ENCODE assay signal across 1 cellular context in the genomic region with DNA sequence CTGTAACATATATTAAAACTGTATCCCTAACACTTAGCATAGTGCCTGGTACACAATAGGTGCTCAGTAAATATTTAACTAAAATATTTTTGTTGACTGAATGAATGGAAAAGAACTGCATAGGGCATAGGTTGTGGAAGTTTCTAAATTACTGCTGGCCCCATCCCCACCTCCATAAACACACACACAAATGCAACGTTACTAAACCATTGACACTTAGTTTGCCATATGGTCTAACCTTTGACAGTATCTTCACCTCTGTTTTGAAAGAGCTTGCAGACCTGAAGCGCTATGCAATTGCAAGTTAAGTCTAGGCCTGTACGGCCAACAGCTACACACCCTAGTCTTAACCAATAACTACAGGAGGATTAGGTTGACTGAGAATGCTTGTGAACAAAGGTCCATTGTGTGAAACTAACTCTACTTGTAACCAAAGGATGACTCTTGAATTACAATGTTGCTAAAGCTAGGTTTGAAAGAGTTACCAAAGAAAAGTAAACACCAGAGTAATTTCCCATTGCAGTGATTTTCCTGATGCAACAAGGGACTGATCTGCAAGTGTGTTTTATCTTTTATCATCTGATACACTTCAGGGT.
TF ChIP-seq lines count a peak whose summit lies in the region.

No MANE protein-coding gene starts in this region.

TF ChIP-seq in HepG2, 621 proteins besides CTCF, POLR2A, EP300 and RAD21 (continued from another document and continues in another):
- TF ChIP-seq, protein P1, sequence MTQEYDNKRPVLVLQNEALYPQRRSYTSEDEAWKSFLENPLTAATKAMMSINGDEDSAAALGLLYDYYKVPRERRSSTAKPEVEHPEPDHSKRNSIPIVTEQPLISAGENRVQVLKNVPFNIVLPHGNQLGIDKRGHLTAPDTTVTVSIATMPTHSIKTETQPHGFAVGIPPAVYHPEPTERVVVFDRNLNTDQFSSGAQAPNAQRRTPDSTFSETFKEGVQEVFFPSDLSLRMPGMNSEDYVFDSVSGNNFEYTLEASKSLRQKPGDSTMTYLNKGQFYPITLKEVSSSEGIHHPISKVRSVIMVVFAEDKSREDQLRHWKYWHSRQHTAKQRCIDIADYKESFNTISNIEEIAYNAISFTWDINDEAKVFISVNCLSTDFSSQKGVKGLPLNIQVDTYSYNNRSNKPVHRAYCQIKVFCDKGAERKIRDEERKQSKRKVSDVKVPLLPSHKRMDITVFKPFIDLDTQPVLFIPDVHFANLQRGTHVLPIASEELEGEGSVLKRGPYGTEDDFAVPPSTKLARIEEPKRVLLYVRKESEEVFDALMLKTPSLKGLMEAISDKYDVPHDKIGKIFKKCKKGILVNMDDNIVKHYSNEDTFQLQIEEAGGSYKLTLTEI (CRISPR knock-in tag; conservative IDR thresholded peaks at IDR 0.05): no peak
- TF ChIP-seq ZNF180 (CRISPR knock-in tag; IDR thresholded peaks at IDR 0.05; ENCODE audit: borderline replicate concordance, low read depth) (no peak), REPIN1 (CRISPR knock-in tag; IDR thresholded peaks at IDR 0.05; ENCODE audit: borderline replicate concordance, low read depth) (peak; percentile 40; the same call in 1 of the 2 replicates), KLF6 (CRISPR knock-in tag; IDR thresholded peaks at IDR 0.05) (no peak), NR1H2 (CRISPR knock-in tag; IDR thresholded peaks at IDR 0.05; ENCODE audit: borderline replicate concordance, low read depth) (no peak), PHF21A (CRISPR knock-in tag; IDR thresholded peaks at IDR 0.05) (peak; percentile 65), SCMH1 (CRISPR knock-in tag; IDR thresholded peaks at IDR 0.05; ENCODE audit: borderline replicate concordance) (no peak), ZNF205 (CRISPR knock-in tag; IDR thresholded peaks at IDR 0.05) (peak; percentile 28; the same call in 1 of the 2 replicates), TAF1 (CRISPR knock-in tag; IDR thresholded peaks at IDR 0.05) (no peak), KMT2B (CRISPR knock-in tag; IDR thresholded peaks at IDR 0.05) (no peak), MTA1 (CRISPR knock-in tag; IDR thresholded peaks at IDR 0.05; ENCODE audit: borderline replicate concordance) (no peak), NCOA1 (CRISPR knock-in tag; IDR thresholded peaks at IDR 0.05) (peak; percentile 14; the same call in 1 of the 2 replicates), SIX4 (CRISPR knock-in tag; IDR thresholded peaks at IDR 0.05) (peak; percentile 21; the same call in 1 of the 2 replicates), CREB1 (IDR thresholded peaks at IDR 0.05) (no peak), CREB1 (CRISPR knock-in tag; IDR thresholded peaks at IDR 0.05) (peak; percentile 56), GATAD2A (CRISPR knock-in tag; IDR thresholded peaks at IDR 0.05) (peak; percentile 87), ARHGAP35 (CRISPR knock-in tag; IDR thresholded peaks at IDR 0.05; ENCODE audit: borderline replicate concordance) (no peak), BRCA1 (CRISPR knock-in tag; IDR thresholded peaks at IDR 0.05) (no peak), POLR2AphosphoS2 (IDR thresholded peaks at IDR 0.05; ENCODE audit: low read depth, low read length) (no peak), XBP1 (CRISPR knock-in tag; IDR thresholded peaks at IDR 0.05) (no peak), TCF7 (IDR thresholded peaks at IDR 0.05; ENCODE audit: low read depth) (peak; percentile 27; the same call in 1 of the 2 replicates), SNRNP70 (IDR thresholded peaks at IDR 0.05; ENCODE audit: low read depth, low read length) (no peak), ZNF260 (CRISPR knock-in tag; IDR thresholded peaks at IDR 0.05; ENCODE audit: borderline replicate concordance, low read depth) (no peak), ZC3H4 (CRISPR knock-in tag; IDR thresholded peaks at IDR 0.05; ENCODE audit: borderline replicate concordance) (no peak), MAFK (conservative IDR thresholded peaks at IDR 0.05 in 1 of 2, IDR thresholded peaks at IDR 0.05 in 1 of 2; ENCODE audit: low read length in 2 of 2) (no peak), ZSCAN22 (CRISPR knock-in tag; IDR thresholded peaks at IDR 0.05) (no peak), ZNF282 (IDR thresholded peaks at IDR 0.05; ENCODE audit: partially characterized antibody) (no peak), ZNF615 (CRISPR knock-in tag; IDR thresholded peaks at IDR 0.05; ENCODE audit: borderline replicate concordance) (no peak), ZFY (CRISPR knock-in tag; IDR thresholded peaks at IDR 0.05) (peak; percentile 51), ZNF570 (CRISPR knock-in tag; IDR thresholded peaks at IDR 0.05; ENCODE audit: borderline replicate concordance) (no peak), ZNF652 (CRISPR knock-in tag; IDR thresholded peaks at IDR 0.05; ENCODE audit: borderline replicate concordance, low read depth) (peak; percentile 77), NFIC (IDR thresholded peaks at IDR 0.05; ENCODE audit: low read length) (peak; percentile 45; the same call in 1 of the 2 replicates), ATM (IDR thresholded peaks at IDR 0.05; ENCODE audit: borderline replicate concordance) (no peak), PHF8 (CRISPR knock-in tag; IDR thresholded peaks at IDR 0.05) (no peak; the same call in 1 of the 2 replicates), ZNF572 (CRISPR knock-in tag; IDR thresholded peaks at IDR 0.05) (no peak), RXRB (CRISPR knock-in tag; IDR thresholded peaks at IDR 0.05; ENCODE audit: borderline replicate concordance) (0 out of 2 replicates have a peak, but pooled peaks have one; percentile 8), PITX1 (CRISPR knock-in tag; IDR thresholded peaks at IDR 0.05) (peak; percentile 61; the same call in 1 of the 2 replicates), FLYWCH1 (CRISPR knock-in tag; IDR thresholded peaks at IDR 0.05) (no peak)
- TF ChIP-seq, protein P2, sequence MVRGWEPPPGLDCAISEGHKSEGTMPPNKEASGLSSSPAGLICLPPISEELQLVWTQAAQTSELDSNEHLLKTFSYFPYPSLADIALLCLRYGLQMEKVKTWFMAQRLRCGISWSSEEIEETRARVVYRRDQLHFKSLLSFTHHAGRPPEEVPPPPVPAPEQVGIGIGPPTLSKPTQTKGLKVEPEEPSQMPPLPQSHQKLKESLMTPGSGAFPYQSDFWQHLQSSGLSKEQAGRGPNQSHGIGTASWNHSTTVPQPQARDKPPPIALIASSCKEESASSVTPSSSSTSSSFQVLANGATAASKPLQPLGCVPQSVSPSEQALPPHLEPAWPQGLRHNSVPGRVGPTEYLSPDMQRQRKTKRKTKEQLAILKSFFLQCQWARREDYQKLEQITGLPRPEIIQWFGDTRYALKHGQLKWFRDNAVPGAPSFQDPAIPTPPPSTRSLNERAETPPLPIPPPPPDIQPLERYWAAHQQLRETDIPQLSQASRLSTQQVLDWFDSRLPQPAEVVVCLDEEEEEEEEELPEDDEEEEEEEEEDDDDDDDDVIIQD (CRISPR knock-in tag; IDR thresholded peaks at IDR 0.05; ENCODE audit: low read depth): 0 out of 2 replicates have a peak, but pooled peaks have one; percentile 50
- TF ChIP-seq, protein P3, sequence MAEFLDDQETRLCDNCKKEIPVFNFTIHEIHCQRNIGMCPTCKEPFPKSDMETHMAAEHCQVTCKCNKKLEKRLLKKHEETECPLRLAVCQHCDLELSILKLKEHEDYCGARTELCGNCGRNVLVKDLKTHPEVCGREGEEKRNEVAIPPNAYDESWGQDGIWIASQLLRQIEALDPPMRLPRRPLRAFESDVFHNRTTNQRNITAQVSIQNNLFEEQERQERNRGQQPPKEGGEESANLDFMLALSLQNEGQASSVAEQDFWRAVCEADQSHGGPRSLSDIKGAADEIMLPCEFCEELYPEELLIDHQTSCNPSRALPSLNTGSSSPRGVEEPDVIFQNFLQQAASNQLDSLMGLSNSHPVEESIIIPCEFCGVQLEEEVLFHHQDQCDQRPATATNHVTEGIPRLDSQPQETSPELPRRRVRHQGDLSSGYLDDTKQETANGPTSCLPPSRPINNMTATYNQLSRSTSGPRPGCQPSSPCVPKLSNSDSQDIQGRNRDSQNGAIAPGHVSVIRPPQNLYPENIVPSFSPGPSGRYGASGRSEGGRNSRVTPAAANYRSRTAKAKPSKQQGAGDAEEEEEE (CRISPR knock-in tag; IDR thresholded peaks at IDR 0.05; ENCODE audit: borderline replicate concordance): no peak
- TF ChIP-seq, protein P4, sequence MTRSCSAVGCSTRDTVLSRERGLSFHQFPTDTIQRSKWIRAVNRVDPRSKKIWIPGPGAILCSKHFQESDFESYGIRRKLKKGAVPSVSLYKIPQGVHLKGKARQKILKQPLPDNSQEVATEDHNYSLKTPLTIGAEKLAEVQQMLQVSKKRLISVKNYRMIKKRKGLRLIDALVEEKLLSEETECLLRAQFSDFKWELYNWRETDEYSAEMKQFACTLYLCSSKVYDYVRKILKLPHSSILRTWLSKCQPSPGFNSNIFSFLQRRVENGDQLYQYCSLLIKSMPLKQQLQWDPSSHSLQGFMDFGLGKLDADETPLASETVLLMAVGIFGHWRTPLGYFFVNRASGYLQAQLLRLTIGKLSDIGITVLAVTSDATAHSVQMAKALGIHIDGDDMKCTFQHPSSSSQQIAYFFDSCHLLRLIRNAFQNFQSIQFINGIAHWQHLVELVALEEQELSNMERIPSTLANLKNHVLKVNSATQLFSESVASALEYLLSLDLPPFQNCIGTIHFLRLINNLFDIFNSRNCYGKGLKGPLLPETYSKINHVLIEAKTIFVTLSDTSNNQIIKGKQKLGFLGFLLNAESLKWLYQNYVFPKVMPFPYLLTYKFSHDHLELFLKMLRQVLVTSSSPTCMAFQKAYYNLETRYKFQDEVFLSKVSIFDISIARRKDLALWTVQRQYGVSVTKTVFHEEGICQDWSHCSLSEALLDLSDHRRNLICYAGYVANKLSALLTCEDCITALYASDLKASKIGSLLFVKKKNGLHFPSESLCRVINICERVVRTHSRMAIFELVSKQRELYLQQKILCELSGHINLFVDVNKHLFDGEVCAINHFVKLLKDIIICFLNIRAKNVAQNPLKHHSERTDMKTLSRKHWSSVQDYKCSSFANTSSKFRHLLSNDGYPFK (CRISPR knock-in tag; IDR thresholded peaks at IDR 0.05; ENCODE audit: borderline replicate concordance): no peak
- TF ChIP-seq, protein P5, sequence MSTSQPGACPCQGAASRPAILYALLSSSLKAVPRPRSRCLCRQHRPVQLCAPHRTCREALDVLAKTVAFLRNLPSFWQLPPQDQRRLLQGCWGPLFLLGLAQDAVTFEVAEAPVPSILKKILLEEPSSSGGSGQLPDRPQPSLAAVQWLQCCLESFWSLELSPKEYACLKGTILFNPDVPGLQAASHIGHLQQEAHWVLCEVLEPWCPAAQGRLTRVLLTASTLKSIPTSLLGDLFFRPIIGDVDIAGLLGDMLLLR (CRISPR knock-in tag; IDR thresholded peaks at IDR 0.05): no peak
- TF ChIP-seq, protein P6, sequence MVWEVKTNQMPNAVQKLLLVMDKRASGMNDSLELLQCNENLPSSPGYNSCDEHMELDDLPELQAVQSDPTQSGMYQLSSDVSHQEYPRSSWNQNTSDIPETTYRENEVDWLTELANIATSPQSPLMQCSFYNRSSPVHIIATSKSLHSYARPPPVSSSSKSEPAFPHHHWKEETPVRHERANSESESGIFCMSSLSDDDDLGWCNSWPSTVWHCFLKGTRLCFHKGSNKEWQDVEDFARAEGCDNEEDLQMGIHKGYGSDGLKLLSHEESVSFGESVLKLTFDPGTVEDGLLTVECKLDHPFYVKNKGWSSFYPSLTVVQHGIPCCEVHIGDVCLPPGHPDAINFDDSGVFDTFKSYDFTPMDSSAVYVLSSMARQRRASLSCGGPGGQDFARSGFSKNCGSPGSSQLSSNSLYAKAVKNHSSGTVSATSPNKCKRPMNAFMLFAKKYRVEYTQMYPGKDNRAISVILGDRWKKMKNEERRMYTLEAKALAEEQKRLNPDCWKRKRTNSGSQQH (CRISPR knock-in tag; IDR thresholded peaks at IDR 0.05; ENCODE audit: low read depth): no peak
- TF ChIP-seq, protein P7, sequence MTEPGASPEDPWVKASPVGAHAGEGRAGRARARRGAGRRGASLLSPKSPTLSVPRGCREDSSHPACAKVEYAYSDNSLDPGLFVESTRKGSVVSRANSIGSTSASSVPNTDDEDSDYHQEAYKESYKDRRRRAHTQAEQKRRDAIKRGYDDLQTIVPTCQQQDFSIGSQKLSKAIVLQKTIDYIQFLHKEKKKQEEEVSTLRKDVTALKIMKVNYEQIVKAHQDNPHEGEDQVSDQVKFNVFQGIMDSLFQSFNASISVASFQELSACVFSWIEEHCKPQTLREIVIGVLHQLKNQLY (CRISPR knock-in tag; IDR thresholded peaks at IDR 0.05): no peak
- TF ChIP-seq, protein P8, sequence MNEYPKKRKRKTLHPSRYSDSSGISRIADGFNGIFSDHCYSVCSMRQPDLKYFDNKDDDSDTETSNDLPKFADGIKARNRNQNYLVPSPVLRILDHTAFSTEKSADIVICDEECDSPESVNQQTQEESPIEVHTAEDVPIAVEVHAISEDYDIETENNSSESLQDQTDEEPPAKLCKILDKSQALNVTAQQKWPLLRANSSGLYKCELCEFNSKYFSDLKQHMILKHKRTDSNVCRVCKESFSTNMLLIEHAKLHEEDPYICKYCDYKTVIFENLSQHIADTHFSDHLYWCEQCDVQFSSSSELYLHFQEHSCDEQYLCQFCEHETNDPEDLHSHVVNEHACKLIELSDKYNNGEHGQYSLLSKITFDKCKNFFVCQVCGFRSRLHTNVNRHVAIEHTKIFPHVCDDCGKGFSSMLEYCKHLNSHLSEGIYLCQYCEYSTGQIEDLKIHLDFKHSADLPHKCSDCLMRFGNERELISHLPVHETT (CRISPR knock-in tag; conservative IDR thresholded peaks at IDR 0.05): 0 out of 2 replicates have a peak, but pooled peaks have one; percentile 35
- TF ChIP-seq, protein P9, sequence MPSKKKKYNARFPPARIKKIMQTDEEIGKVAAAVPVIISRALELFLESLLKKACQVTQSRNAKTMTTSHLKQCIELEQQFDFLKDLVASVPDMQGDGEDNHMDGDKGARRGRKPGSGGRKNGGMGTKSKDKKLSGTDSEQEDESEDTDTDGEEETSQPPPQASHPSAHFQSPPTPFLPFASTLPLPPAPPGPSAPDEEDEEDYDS (CRISPR knock-in tag; IDR thresholded peaks at IDR 0.05): peak; percentile 20; the same call in 1 of the 2 replicates
- TF ChIP-seq, protein P10, sequence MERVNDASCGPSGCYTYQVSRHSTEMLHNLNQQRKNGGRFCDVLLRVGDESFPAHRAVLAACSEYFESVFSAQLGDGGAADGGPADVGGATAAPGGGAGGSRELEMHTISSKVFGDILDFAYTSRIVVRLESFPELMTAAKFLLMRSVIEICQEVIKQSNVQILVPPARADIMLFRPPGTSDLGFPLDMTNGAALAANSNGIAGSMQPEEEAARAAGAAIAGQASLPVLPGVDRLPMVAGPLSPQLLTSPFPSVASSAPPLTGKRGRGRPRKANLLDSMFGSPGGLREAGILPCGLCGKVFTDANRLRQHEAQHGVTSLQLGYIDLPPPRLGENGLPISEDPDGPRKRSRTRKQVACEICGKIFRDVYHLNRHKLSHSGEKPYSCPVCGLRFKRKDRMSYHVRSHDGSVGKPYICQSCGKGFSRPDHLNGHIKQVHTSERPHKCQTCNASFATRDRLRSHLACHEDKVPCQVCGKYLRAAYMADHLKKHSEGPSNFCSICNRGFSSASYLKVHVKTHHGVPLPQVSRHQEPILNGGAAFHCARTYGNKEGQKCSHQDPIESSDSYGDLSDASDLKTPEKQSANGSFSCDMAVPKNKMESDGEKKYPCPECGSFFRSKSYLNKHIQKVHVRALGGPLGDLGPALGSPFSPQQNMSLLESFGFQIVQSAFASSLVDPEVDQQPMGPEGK (CRISPR knock-in tag; IDR thresholded peaks at IDR 0.05): peak; percentile 35; the same call in 1 of the 2 replicates
- TF ChIP-seq, protein P11, sequence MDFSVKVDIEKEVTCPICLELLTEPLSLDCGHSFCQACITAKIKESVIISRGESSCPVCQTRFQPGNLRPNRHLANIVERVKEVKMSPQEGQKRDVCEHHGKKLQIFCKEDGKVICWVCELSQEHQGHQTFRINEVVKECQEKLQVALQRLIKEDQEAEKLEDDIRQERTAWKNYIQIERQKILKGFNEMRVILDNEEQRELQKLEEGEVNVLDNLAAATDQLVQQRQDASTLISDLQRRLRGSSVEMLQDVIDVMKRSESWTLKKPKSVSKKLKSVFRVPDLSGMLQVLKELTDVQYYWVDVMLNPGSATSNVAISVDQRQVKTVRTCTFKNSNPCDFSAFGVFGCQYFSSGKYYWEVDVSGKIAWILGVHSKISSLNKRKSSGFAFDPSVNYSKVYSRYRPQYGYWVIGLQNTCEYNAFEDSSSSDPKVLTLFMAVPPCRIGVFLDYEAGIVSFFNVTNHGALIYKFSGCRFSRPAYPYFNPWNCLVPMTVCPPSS (IDR thresholded peaks at IDR 0.05): no peak
